Comparison of ENCODE assay signal across 42 cellular contexts in the genomic region with DNA sequence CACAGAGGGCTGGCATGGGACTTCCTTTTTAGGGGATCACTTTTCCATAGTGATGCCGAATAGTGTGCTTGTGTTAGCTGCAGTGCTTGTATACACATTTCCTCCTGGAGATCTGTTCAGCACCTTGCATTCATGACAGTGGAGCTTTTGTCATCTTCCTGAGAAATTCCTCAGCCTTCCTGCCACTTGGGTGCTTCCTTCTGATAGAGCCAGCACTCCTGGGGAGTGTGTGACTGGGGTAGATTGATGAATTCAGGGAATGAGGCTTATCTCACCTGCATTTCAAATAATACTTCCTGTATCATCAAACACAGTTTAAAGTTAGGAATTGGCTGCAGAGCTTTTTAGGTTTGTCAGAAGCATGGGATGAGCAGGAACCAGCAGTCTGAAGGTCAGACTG. TPM values are rescaled to one million over a fixed set of nuclear protein-coding genes. Genes with fewer than 3 reads are reported as not detected.
"Had no signal": no experiment of that assay in that cellular context is flagged by ENCODE, and none has a peak within 500 bp of the region (broad histone marks: within the 10 kb centered on the region; RNA-seq: fewer than 3 reads in every experiment).

No MANE protein-coding gene starts in this region.

- H3K4me3 ChIP-seq: adrenal gland, ascending aorta, cardiac muscle cell had no signal

- H3K9me3 ChIP-seq: adrenal gland, ascending aorta had no signal

- H3K4me1 Mint-ChIP-seq: activated CD4-positive, alpha-beta memory T cell treated with anti-CD3 and anti-CD28 coated beads, Interleukin-2, amount 10 ng/mL, durations not matched to agents 7 days and 5 days; activated CD4-positive, alpha-beta T cell treated with anti-CD3 and anti-CD28 coated beads for 36 hours; activated CD8-positive, alpha-beta memory T cell treated with anti-CD3 and anti-CD28 coated beads, Interleukin-2, amount 10 ng/mL, durations not matched to agents 7 days and 5 days; activated T-helper 17 cell treated with anti-CD3 and anti-CD28 coated beads, Interleukin-2, amount 50 U/mL, for 72 hours; central memory CD8-positive, alpha-beta T cell had no signal

- H3K4me1 ChIP-seq: adrenal gland, ascending aorta had no signal

- H3K27ac ChIP-seq: adrenal gland, ascending aorta, cardiac muscle cell, WERI-Rb-1 had no signal

- ATAC-seq: activated CD4-positive, alpha-beta T cell treated with anti-CD3 and anti-CD28 coated beads for 36 hours; activated CD4-positive, CD25-positive, alpha-beta regulatory T cell treated with anti-CD3 and anti-CD28 coated beads, Interleukin-2, amount 50 U/mL, for 24 hours; activated CD8-positive, alpha-beta memory T cell treated with anti-CD3 and anti-CD28 coated beads, Interleukin-2, amount 10 ng/mL, durations not matched to agents 7 days and 5 days; activated CD8-positive, alpha-beta T cell treated with anti-CD3 and anti-CD28 coated beads, Interleukin-2, amount 10 ng/mL, durations not matched to agents 7 days and 5 days; activated naive CD4-positive, alpha-beta T cell treated with anti-CD3 and anti-CD28 coated beads, Interleukin-2, amount 50 U/mL, for 72 hours; activated T-cell treated with anti-CD3 and anti-CD28 coated beads, Interleukin-2, amount 50 U/mL, for 4 hours; activated T-cell treated with anti-CD3 and anti-CD28 coated beads, Interleukin-2, amount 50 U/mL, for 72 hours; activated T-helper 17 cell treated with anti-CD3 and anti-CD28 coated beads, Interleukin-2, amount 50 U/mL, for 72 hours; T-cell; WTC11 had no signal

- H3K9me3 Mint-ChIP-seq: activated CD4-positive, alpha-beta memory T cell treated with anti-CD3 and anti-CD28 coated beads, Interleukin-2, amount 10 ng/mL, durations not matched to agents 7 days and 5 days; activated CD4-positive, alpha-beta T cell treated with anti-CD3 and anti-CD28 coated beads, Interleukin-2, amount 10 ng/mL, durations not matched to agents 7 days and 5 days; activated naive CD4-positive, alpha-beta T cell treated with anti-CD3 and anti-CD28 coated beads for 36 hours; activated naive CD4-positive, alpha-beta T cell treated with anti-CD3 and anti-CD28 coated beads, Interleukin-2, amount 50 U/mL, for 72 hours; activated naive CD8-positive, alpha-beta T cell treated with anti-CD3 and anti-CD28 coated beads for 36 hours; activated T-cell treated with anti-CD3 and anti-CD28 coated beads, Interleukin-2, amount 50 U/mL, for 4 hours; activated T-cell treated with anti-CD3 and anti-CD28 coated beads, Interleukin-2, amount 50 U/mL, for 72 hours; activated T-helper 1 cell treated with anti-CD3 and anti-CD28 coated beads, Interleukin-12 subunit alpha, Interleukin-12 subunit beta, Interleukin-2, Interleukin-4 antibody, amounts not matched to agents 30 ng/mL and 10 ng/mL and 1 ng/mL, durations not matched to agents 14 hours and 24 hours and 36 hours; activated T-helper 17 cell treated with anti-CD3 and anti-CD28 coated beads, Interleukin-2, amount 50 U/mL, for 72 hours; brain; central memory CD8-positive, alpha-beta T cell; T-cell; T-helper 1 cell treated with Interleukin-12 subunit alpha and Interleukin-12 subunit beta and Interleukin-4 antibody, amounts not matched to agents 30 μg/mL and 1 μg/mL, for 36 hours; T-helper 2 cell treated with Interferon-gamma antibody and Interleukin-4, amounts not matched to agents 5 μg/mL and 100 μg/mL, for 36 hours; WTC11 had no signal

- H3K36me3 Mint-ChIP-seq: activated CD8-positive, alpha-beta memory T cell treated with anti-CD3 and anti-CD28 coated beads, Interleukin-2, amount 10 ng/mL, durations not matched to agents 7 days and 5 days; activated naive CD4-positive, alpha-beta T cell treated with anti-CD3 and anti-CD28 coated beads, Interleukin-2, amount 50 U/mL, for 72 hours; activated naive CD8-positive, alpha-beta T cell treated with anti-CD3 and anti-CD28 coated beads for 36 hours; brain had no signal

- H3K27me3 Mint-ChIP-seq: activated CD4-positive, alpha-beta T cell treated with anti-CD3 and anti-CD28 coated beads for 36 hours; activated CD4-positive, alpha-beta T cell treated with anti-CD3 and anti-CD28 coated beads, Interleukin-2, amount 10 ng/mL, durations not matched to agents 7 days and 5 days; activated CD8-positive, alpha-beta memory T cell treated with anti-CD3 and anti-CD28 coated beads, Interleukin-2, amount 10 ng/mL, durations not matched to agents 7 days and 5 days; activated naive CD8-positive, alpha-beta T cell treated with anti-CD3 and anti-CD28 coated beads for 36 hours; activated T-helper 17 cell treated with anti-CD3 and anti-CD28 coated beads, Interleukin-2, amount 50 U/mL, for 72 hours; brain; central memory CD8-positive, alpha-beta T cell; T-cell had no signal

- H3K27me3 ChIP-seq: adrenal gland, ascending aorta, cardiac muscle cell had no signal

- H3K4me3 Mint-ChIP-seq: activated CD4-positive, alpha-beta memory T cell treated with anti-CD3 and anti-CD28 coated beads, Interleukin-2, amount 10 ng/mL, durations not matched to agents 7 days and 5 days; activated CD4-positive, alpha-beta T cell treated with anti-CD3 and anti-CD28 coated beads for 36 hours; activated CD4-positive, alpha-beta T cell treated with anti-CD3 and anti-CD28 coated beads, Interleukin-2, amount 10 ng/mL, durations not matched to agents 7 days and 5 days; activated CD8-positive, alpha-beta memory T cell treated with anti-CD3 and anti-CD28 coated beads, Interleukin-2, amount 10 ng/mL, durations not matched to agents 7 days and 5 days; activated CD8-positive, alpha-beta T cell treated with anti-CD3 and anti-CD28 coated beads, Interleukin-2, amount 10 ng/mL, durations not matched to agents 7 days and 5 days; activated naive CD4-positive, alpha-beta T cell treated with anti-CD3 and anti-CD28 coated beads for 36 hours; activated naive CD8-positive, alpha-beta T cell treated with anti-CD3 and anti-CD28 coated beads for 36 hours; activated T-cell treated with anti-CD3 and anti-CD28 coated beads, Interleukin-2, amount 50 U/mL, for 4 hours; activated T-cell treated with anti-CD3 and anti-CD28 coated beads, Interleukin-2, amount 50 U/mL, for 72 hours; activated T-helper 1 cell treated with anti-CD3 and anti-CD28 coated beads, Interleukin-12 subunit alpha, Interleukin-12 subunit beta, Interleukin-2, Interleukin-4 antibody, amounts not matched to agents 30 ng/mL and 10 ng/mL and 1 ng/mL, durations not matched to agents 14 hours and 24 hours and 36 hours; activated T-helper 17 cell treated with anti-CD3 and anti-CD28 coated beads, Interleukin-2, amount 50 U/mL, for 72 hours; brain; central memory CD8-positive, alpha-beta T cell; T-cell; T-helper 1 cell treated with Interleukin-12 subunit alpha and Interleukin-12 subunit beta and Interleukin-4 antibody, amounts not matched to agents 30 μg/mL and 1 μg/mL, for 36 hours; T-helper 2 cell treated with Interferon-gamma antibody and Interleukin-4, amounts not matched to agents 5 μg/mL and 100 μg/mL, for 36 hours; WTC11 had no signal

- DNase-seq: activated CD4-positive, alpha-beta memory T cell treated with anti-CD3 and anti-CD28 coated beads, Interleukin-2, amount 10 ng/mL, durations not matched to agents 7 days and 5 days; activated CD4-positive, alpha-beta T cell treated with anti-CD3 and anti-CD28 coated beads for 1 hour; activated CD4-positive, alpha-beta T cell treated with anti-CD3 and anti-CD28 coated beads for 36 hours; activated CD4-positive, alpha-beta T cell treated with anti-CD3 and anti-CD28 coated beads for 48 hours; activated CD4-positive, alpha-beta T cell treated with anti-CD3 and anti-CD28 coated beads, Interleukin-2, amount 10 ng/mL, durations not matched to agents 7 days and 5 days; activated CD4-positive, alpha-beta T cell treated with anti-CD3 and anti-CD28 coated beads, Interleukin-2, amount 50 U/mL, for 48 hours; activated CD4-positive, CD25-positive, alpha-beta regulatory T cell; activated CD8-positive, alpha-beta memory T cell treated with anti-CD3 and anti-CD28 coated beads for 24 hours; activated CD8-positive, alpha-beta memory T cell treated with anti-CD3 and anti-CD28 coated beads, Interleukin-2, amount 10 ng/mL, durations not matched to agents 7 days and 5 days; activated CD8-positive, alpha-beta T cell treated with anti-CD3 and anti-CD28 coated beads, Interleukin-2, amount 10 ng/mL, durations not matched to agents 7 days and 5 days; activated effector memory CD4-positive, alpha-beta T cell treated with anti-CD3 and anti-CD28 coated beads, Interleukin-2, amount 50 U/mL, for 16 hours; activated gamma-delta T cell treated with Interleukin-2 at 50 U/mL for 16 hours; activated naive CD4-positive, alpha-beta T cell; activated naive CD4-positive, alpha-beta T cell treated with anti-CD3 and anti-CD28 coated beads for 36 hours; activated naive CD4-positive, alpha-beta T cell treated with anti-CD3 and anti-CD28 coated beads, Interleukin-2, amount 50 U/mL, for 16 hours; activated naive CD8-positive, alpha-beta T cell treated with anti-CD3 and anti-CD28 coated beads for 36 hours; activated T-cell treated with anti-CD3 and anti-CD28 coated beads for 4 hours; activated T-cell treated with anti-CD3 and anti-CD28 coated beads, Interleukin-2, amount 50 U/mL, for 1 hour; activated T-cell treated with anti-CD3 and anti-CD28 coated beads, Interleukin-2, amount 50 U/mL, for 4 hours; activated T-cell treated with anti-CD3 and anti-CD28 coated beads, Interleukin-2, amount 50 U/mL, for 72 hours; adrenal gland; amniotic stem cell; anterior cingulate cortex; caudate nucleus; cerebellar nuclear complex; T-cell; T-helper 2 cell; T-helper 9 cell; WERI-Rb-1 had no signal

- H3K27ac Mint-ChIP-seq: activated CD4-positive, alpha-beta memory T cell treated with anti-CD3 and anti-CD28 coated beads, Interleukin-2, amount 10 ng/mL, durations not matched to agents 7 days and 5 days; activated CD4-positive, alpha-beta T cell treated with anti-CD3 and anti-CD28 coated beads for 36 hours; activated CD4-positive, alpha-beta T cell treated with anti-CD3 and anti-CD28 coated beads, Interleukin-2, amount 10 ng/mL, durations not matched to agents 7 days and 5 days; activated CD8-positive, alpha-beta memory T cell treated with anti-CD3 and anti-CD28 coated beads, Interleukin-2, amount 10 ng/mL, durations not matched to agents 7 days and 5 days; activated CD8-positive, alpha-beta T cell treated with anti-CD3 and anti-CD28 coated beads, Interleukin-2, amount 10 ng/mL, durations not matched to agents 7 days and 5 days; activated naive CD4-positive, alpha-beta T cell treated with anti-CD3 and anti-CD28 coated beads for 36 hours; activated naive CD4-positive, alpha-beta T cell treated with anti-CD3 and anti-CD28 coated beads, Interleukin-2, amount 50 U/mL, for 72 hours; activated naive CD8-positive, alpha-beta T cell treated with anti-CD3 and anti-CD28 coated beads for 36 hours; activated T-cell treated with anti-CD3 and anti-CD28 coated beads, Interleukin-2, amount 50 U/mL, for 72 hours; activated T-helper 1 cell treated with anti-CD3 and anti-CD28 coated beads, Interleukin-12 subunit alpha, Interleukin-12 subunit beta, Interleukin-2, Interleukin-4 antibody, amounts not matched to agents 30 ng/mL and 10 ng/mL and 1 ng/mL, durations not matched to agents 14 hours and 24 hours and 36 hours; activated T-helper 17 cell treated with anti-CD3 and anti-CD28 coated beads, Interleukin-2, amount 50 U/mL, for 72 hours; T-cell; T-helper 1 cell treated with Interleukin-12 subunit alpha and Interleukin-12 subunit beta and Interleukin-4 antibody, amounts not matched to agents 30 μg/mL and 1 μg/mL, for 36 hours; T-helper 2 cell treated with Interferon-gamma antibody and Interleukin-4, amounts not matched to agents 5 μg/mL and 100 μg/mL, for 36 hours; WTC11 had no signal

- H3K36me3 ChIP-seq: adrenal gland, WERI-Rb-1 had no signal

RNA-seq across cellular contexts. Expression of a gene that starts 48.8 kb away (rescaled TPM):
- total RNA-seq: activated CD4-positive, alpha-beta memory T cell treated with anti-CD3 and anti-CD28 coated beads, Interleukin-2, amount 10 ng/mL, durations not matched to agents 7 days and 5 days; activated CD4-positive, alpha-beta T cell treated with anti-CD3 and anti-CD28 coated beads for 36 hours; activated CD4-positive, alpha-beta T cell treated with anti-CD3 and anti-CD28 coated beads, Interleukin-2, amount 10 ng/mL, durations not matched to agents 7 days and 5 days; activated CD8-positive, alpha-beta memory T cell treated with anti-CD3 and anti-CD28 coated beads, Interleukin-2, amount 10 ng/mL, durations not matched to agents 7 days and 5 days; activated CD8-positive, alpha-beta T cell treated with anti-CD3 and anti-CD28 coated beads, Interleukin-2, amount 10 ng/mL, durations not matched to agents 7 days and 5 days; activated naive CD4-positive, alpha-beta T cell treated with anti-CD3 and anti-CD28 coated beads for 36 hours; activated naive CD4-positive, alpha-beta T cell treated with anti-CD3 and anti-CD28 coated beads, Interleukin-2, amount 50 U/mL, for 72 hours; activated naive CD8-positive, alpha-beta T cell treated with anti-CD3 and anti-CD28 coated beads for 36 hours; activated T-cell treated with anti-CD3 and anti-CD28 coated beads, Interleukin-2, amount 50 U/mL, for 4 hours; activated T-cell treated with anti-CD3 and anti-CD28 coated beads, Interleukin-2, amount 50 U/mL, for 72 hours; activated T-helper 1 cell treated with anti-CD3 and anti-CD28 coated beads, Interleukin-12 subunit alpha, Interleukin-12 subunit beta, Interleukin-2, Interleukin-4 antibody, amounts not matched to agents 30 ng/mL and 10 ng/mL and 1 ng/mL, durations not matched to agents 14 hours and 24 hours and 36 hours; activated T-helper 17 cell treated with anti-CD3 and anti-CD28 coated beads, Interleukin-2, amount 50 U/mL, for 72 hours; ascending aorta; bronchial epithelial cell; cardiac muscle cell; chondrocyte; T-cell; WTC11 had no signal
- polyA plus RNA-seq: cardiac muscle cell had no signal
